In the genomic region with DNA sequence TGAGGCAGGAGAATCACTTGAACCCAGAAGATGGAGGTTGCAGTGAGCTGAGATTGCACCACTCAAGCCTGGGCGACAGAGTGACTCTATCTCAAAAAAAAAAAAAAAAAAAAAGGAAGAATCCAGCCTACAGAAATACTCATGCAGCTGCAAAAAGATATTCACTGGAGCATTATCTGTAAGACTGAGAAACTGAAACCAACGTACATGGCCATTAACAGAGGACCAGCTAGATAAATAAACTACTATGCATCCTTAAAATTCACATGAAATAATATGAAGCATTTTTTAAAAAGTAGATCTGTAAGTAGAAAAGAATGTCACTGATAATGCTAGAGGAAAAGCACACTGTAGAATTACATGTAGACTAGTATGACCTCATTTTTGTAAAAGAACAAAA, we compare ENCODE assay signal across 18 cellular contexts. TPM values are rescaled to one million over a fixed set of nuclear protein-coding genes. Genes with fewer than 3 reads are reported as not detected.
DNase-seq lines count a peak whose midpoint lies in the region; ATAC-seq and TF ChIP-seq lines count a peak whose summit lies in the region.
"Had no signal": no experiment of that assay in that cellular context is flagged by ENCODE, and none has a peak within 500 bp of the region (broad histone marks: within the 10 kb centered on the region; RNA-seq: fewer than 3 reads in every experiment).

No MANE protein-coding gene starts in this region.

- POLR2A ChIA-PET in Caco-2 (lab: Charles Lee): interaction anchor here (1.1 kb wide), 1 partner anchor 25 kb away, joined by 12 read pairs; no protein-coding TSS in a partner anchor

- in situ Hi-C loops in brain microvascular endothelial cell (cut with HindIII; ENCODE audit: low pct_ligation_motif_present, low sequenced_read_pairs): no loop called here

- no peak for DNase-seq in Caco-2
- no peak for DNase-seq in hepatocyte (ENCODE audit: low spot score)
- no peak for DNase-seq in NCI-H774 (lab: John Stamatoyannopoulos, UW)
- no peak for DNase-seq in brain microvascular endothelial cell
- DNase-seq: ACHN; COR-L47; cortex of kidney; GDM1; heart left ventricle; KG1; kidney glomerular epithelial cell; NCI-H446; PC-9; SK-N-SH; stimulated activated CD4-positive, alpha-beta T cell treated with anti-CD3 and anti-CD28 coated beads, Interleukin-4, amount 100 ng/mL, for 4 hours had no signal

- H3K36me3 Mint-ChIP-seq in Caco-2 (ENCODE audit: insufficient read depth, unreplicated experiment): peaks cover 90% of the 10 kb centered on the region

- no peak overlapping the region for H3K27ac ChIP-seq in OCI-LY3 (ENCODE audit: low read length)
- no peak overlapping the region for H3K27ac ChIP-seq in hepatocyte
- no peak overlapping the region for H3K27ac ChIP-seq in brain microvascular endothelial cell
- H3K27ac ChIP-seq: PC-9, VCaP had no signal

- no peak for ATAC-seq in HG02642 (IDR thresholded peaks at IDR 0.05; ENCODE audit: poor library complexity, unreplicated experiment)
- ATAC-seq: heart left ventricle had no signal

- H3K4me1 ChIP-seq in Caco-2 (peaks cover 55% of the 10 kb centered on the region), OCI-LY3 (ENCODE audit: low read length) (peaks cover 40% of the 10 kb centered on the region), hepatocyte (ENCODE audit: insufficient read depth) (peaks cover 18% of the 10 kb centered on the region)

- H3K9ac ChIP-seq in OCI-LY3 (ENCODE audit: low read length): no peak overlapping the region
- H3K9ac ChIP-seq: SK-N-SH had no signal

- CTCF ChIA-PET in Caco-2 (lab: Charles Lee): interaction anchor here (0.6 to 0.7 kb wide), 2 partner anchors 49 to 256 kb away, joined by 3 read pairs; no protein-coding TSS in a partner anchor

- whole genome bisulfite sequencing in hepatocyte (ENCODE audit: low lambda C conversion rate, missing lambda C conversion rate): 63% methylated on average over 2 of the region's 2 CpGs

- H3K9me3 ChIP-seq in Caco-2 (no peaks in the 10 kb centered on the region), OCI-LY3 (ENCODE audit: insufficient read depth, low read length) (no peaks in the 10 kb centered on the region), hepatocyte (ENCODE audit: low read depth) (no peaks in the 10 kb centered on the region)
- H3K9me3 ChIP-seq: heart left ventricle, SK-N-SH had no signal

- H3K27me3 ChIP-seq in Caco-2 (replicated peaks; ENCODE audit: control insufficient read depth, insufficient read depth, low read length) (no peaks in the 10 kb centered on the region), OCI-LY3 (ENCODE audit: low read depth, low read length) (no peaks in the 10 kb centered on the region), hepatocyte (no peaks in the 10 kb centered on the region), brain microvascular endothelial cell (replicated peaks) (no peaks in the 10 kb centered on the region)
- H3K27me3 ChIP-seq: heart left ventricle had no signal

- peaks cover 2% of the 10 kb centered on the region; the same call in 1 of the 2 replicates for H3K36me3 ChIP-seq in Caco-2 (ENCODE audit: control insufficient read depth, insufficient read depth, low read length)
- H3K36me3 ChIP-seq in OCI-LY3 (replicated peaks; ENCODE audit: low read depth, low read length): no peaks in the 10 kb centered on the region
- no peaks in the 10 kb centered on the region for H3K36me3 ChIP-seq in hepatocyte (replicated peaks; ENCODE audit: insufficient read depth, low read depth)
- no peaks in the 10 kb centered on the region for H3K36me3 ChIP-seq in brain microvascular endothelial cell (replicated peaks)
- H3K36me3 ChIP-seq: heart left ventricle had no signal

- H2AFZ ChIP-seq in OCI-LY3 (ENCODE audit: low read depth, low read length) (no peak overlapping the region), hepatocyte (no peak overlapping the region)
- H2AFZ ChIP-seq: PC-9 had no signal

- TF ChIP-seq CTCF in Caco-2 (IDR thresholded peaks at IDR 0.05; ENCODE audit: insufficient read depth in 1 of 2, low read depth in 1 of 2, low read length in 1 of 2, severe bottlenecking in 1 of 2, unreplicated experiment in 1 of 2) (no peak), OCI-LY3 (IDR thresholded peaks at IDR 0.05; ENCODE audit: low read depth, low read length) (no peak), hepatocyte (IDR thresholded peaks at IDR 0.05; ENCODE audit: poor library complexity) (no peak), brain microvascular endothelial cell (IDR thresholded peaks at IDR 0.05; ENCODE audit: low read depth, low read length, missing control alignments) (no peak)

- H3K27me3 Mint-ChIP-seq in Caco-2 (ENCODE audit: insufficient read depth, unreplicated experiment): no peaks in the 10 kb centered on the region

- no peak overlapping the region for H3K27ac Mint-ChIP-seq in Caco-2 (ENCODE audit: unreplicated experiment)

- peak overlapping the region; percentile 63 for H3K4me3 Mint-ChIP-seq in Caco-2 (ENCODE audit: unreplicated experiment)

- BruUV-seq in Caco-2 (replicated peaks; lab: Mats Ljungman, UMichigan): no TSS peak

- H3K79me2 ChIP-seq in OCI-LY3 (ENCODE audit: low read length) (no peaks in the 10 kb centered on the region), hepatocyte (peaks cover 45% of the 10 kb centered on the region)

- no peaks in the 10 kb centered on the region for H4K20me1 ChIP-seq in OCI-LY3 (ENCODE audit: insufficient read depth, low read length)
- no peaks in the 10 kb centered on the region for H4K20me1 ChIP-seq in hepatocyte (ENCODE audit: insufficient read depth, poor library complexity, severe bottlenecking)

- no peaks in the 10 kb centered on the region for H3K9me3 Mint-ChIP-seq in Caco-2 (ENCODE audit: unreplicated experiment)

- H3K4me2 ChIP-seq in OCI-LY3 (ENCODE audit: low read length): peak overlapping the region; percentile 50
- H3K4me2 ChIP-seq in hepatocyte: peak overlapping the region; percentile 68
- H3K4me2 ChIP-seq: PC-9, SK-N-SH had no signal

- intact Hi-C loops in Caco-2 (cut with micrococcal nuclease; ENCODE audit: unreplicated experiment): no loop called here

- no peaks in the 10 kb centered on the region for H3K9me2 ChIP-seq in hepatocyte (replicated peaks; ENCODE audit: insufficient read depth)
- H3K9me2 ChIP-seq: SK-N-SH had no signal

- no peak overlapping the region for H3K4me3 ChIP-seq in Caco-2 (ENCODE audit: low read depth, low read length)
- no peak overlapping the region for H3K4me3 ChIP-seq in OCI-LY3 (ENCODE audit: low read length)
- H3K4me3 ChIP-seq in hepatocyte: no peak overlapping the region
- H3K4me3 ChIP-seq in brain microvascular endothelial cell (ENCODE audit: low read depth, low read length): no peak overlapping the region
- H3K4me3 ChIP-seq: PC-9 had no signal

- peaks cover 42% of the 10 kb centered on the region for H3K4me1 Mint-ChIP-seq in Caco-2 (ENCODE audit: low read depth, unreplicated experiment)

RNA-seq across cellular contexts. Expression of a gene that starts 3.5 kb away (rescaled TPM):
- total RNA-seq in Caco-2 (2022) (380 and 443 TPM in 2 replicates), hepatocyte (337 and 381 TPM in 2 replicates)
- polyA plus RNA-seq in hepatocyte: 169 and 206 TPM in 2 replicates

RNA-seq across cellular contexts. Expression of a gene that starts 17.9 kb away (rescaled TPM):
- total RNA-seq in Caco-2 (2022) (149 TPM in 2 replicates), hepatocyte (50.6 and 164 TPM in 2 replicates)
- 214 and 227 TPM in 2 replicates for polyA plus RNA-seq in hepatocyte

RNA-seq across cellular contexts. Expression of a gene that starts 24.6 kb away (rescaled TPM):
- total RNA-seq in Caco-2 (2022): 57.2 and 62.9 TPM in 2 replicates
- total RNA-seq in hepatocyte: 122 and 160 TPM in 2 replicates
- polyA plus RNA-seq in hepatocyte: 17.1 and 21.4 TPM in 2 replicates

RNA-seq across cellular contexts. Expression of a gene that starts 45.3 kb away (rescaled TPM):
- 110 and 116 TPM in 2 replicates for total RNA-seq in Caco-2 (2022)
- 88.1 and 107 TPM in 2 replicates for total RNA-seq in hepatocyte
- 59.4 and 64.3 TPM in 2 replicates for polyA plus RNA-seq in hepatocyte

RNA-seq across cellular contexts. Expression of a gene that starts 59.8 kb away (rescaled TPM):
- total RNA-seq in Caco-2 (2022): 29.6 and 34.0 TPM in 2 replicates
- 34.4 and 56.2 TPM in 2 replicates for total RNA-seq in hepatocyte
- 92.7 and 117 TPM in 2 replicates for polyA plus RNA-seq in hepatocyte
